16 cellular contexts compared by ENCODE assay signal in the genomic region with DNA sequence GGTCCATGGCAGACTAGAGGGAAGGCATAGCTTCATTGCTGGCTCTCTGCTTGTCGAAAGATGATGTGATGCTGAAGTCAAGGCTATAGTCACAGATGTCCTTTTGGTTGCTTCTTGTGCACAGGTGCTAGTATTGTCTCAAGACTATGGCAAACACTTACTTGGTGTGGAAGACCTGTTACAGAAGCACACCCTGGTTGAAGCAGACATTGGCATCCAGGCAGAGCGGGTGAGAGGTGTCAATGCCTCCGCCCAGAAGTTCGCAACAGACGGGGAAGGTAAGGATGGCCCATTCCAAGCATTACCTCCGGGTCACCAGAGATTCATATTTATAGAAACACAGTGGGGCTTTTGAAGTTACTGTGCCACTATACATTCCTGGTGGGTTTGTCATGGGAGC.
"Had no signal": no experiment of that assay in that cellular context is flagged by ENCODE, and none has a peak within 500 bp of the region (broad histone marks: within the 10 kb centered on the region; RNA-seq: fewer than 3 reads in every experiment).

No MANE protein-coding gene starts in this region.

- H3K27ac ChIP-seq: ascending aorta, breast epithelium, neural progenitor cell, SJSA1, tibial nerve had no signal

- H3K9ac ChIP-seq: neural progenitor cell had no signal

- ATAC-seq: esophagus mucosa, left colon had no signal

- H3K27me3 ChIP-seq: ascending aorta, breast epithelium, neural progenitor cell, sigmoid colon, SJSA1, tibial nerve had no signal

- H3K4me3 Mint-ChIP-seq: neural progenitor cell had no signal

- FAIRE-seq: endometrium, islet of Langerhans had no signal

- H2AFZ ChIP-seq: neural progenitor cell had no signal

- H3K4me1 Mint-ChIP-seq: neural progenitor cell had no signal

- DNase-seq: activated CD4-positive, CD25-positive, alpha-beta regulatory T cell; activated T-cell treated with anti-CD3 and anti-CD28 coated beads, Interleukin-2, amount 50 U/mL, for 48 hours; dermis blood vessel endothelial cell; left colon; mammary epithelial cell; sigmoid colon; stimulated activated CD4-positive, alpha-beta T cell treated with anti-CD3 and anti-CD28 coated beads, Interleukin-12 subunit alpha, Interleukin-12 subunit beta, amount 100 ng/mL, for 4 hours; substantia nigra had no signal

- H3K27ac Mint-ChIP-seq: neural progenitor cell had no signal

- H3K4me3 ChIP-seq: ascending aorta, breast epithelium, neural progenitor cell, sigmoid colon, SJSA1, tibial nerve had no signal

- H3K9me3 Mint-ChIP-seq: neural progenitor cell had no signal

- H3K4me2 ChIP-seq: neural progenitor cell had no signal

- H3K4me1 ChIP-seq: breast epithelium, neural progenitor cell had no signal

- H3K9me3 ChIP-seq: ascending aorta, breast epithelium, sigmoid colon, SJSA1, tibial nerve had no signal
